In the genomic region with DNA sequence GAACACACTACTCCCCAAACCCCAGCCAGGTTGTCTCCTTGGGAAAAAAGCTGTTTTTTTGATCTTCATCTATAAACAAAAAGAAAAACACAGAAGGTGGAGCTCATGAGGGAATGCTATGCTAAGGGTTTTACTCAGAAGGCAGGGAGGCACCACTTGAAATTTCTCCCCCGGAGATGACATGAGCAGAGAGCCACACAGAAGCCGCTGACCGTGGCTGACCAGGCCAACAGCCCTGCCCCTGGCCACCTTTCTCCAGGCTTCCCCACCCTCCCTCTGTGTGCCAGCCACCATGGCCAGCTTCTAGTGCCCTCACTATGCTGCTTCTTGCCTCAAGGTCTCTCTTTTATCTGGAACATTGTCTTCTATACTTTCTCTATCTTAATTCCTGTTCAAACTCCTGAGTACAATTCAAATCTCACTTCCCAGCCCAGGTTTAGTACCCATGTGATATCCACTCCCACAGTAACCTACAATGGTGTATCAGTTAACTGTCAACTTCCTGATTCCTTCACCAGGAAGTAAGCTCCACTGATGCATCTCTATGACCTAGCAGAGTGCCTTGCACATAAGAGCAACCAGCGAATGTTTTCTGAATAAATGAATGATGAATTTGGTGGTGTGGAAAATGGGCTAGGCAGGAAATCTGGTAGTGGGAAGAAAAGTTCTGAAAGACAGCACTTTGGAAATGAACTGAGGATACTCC, we compare ENCODE assay signal across 12 cellular contexts. TPM values are rescaled to one million over a fixed set of nuclear protein-coding genes. Genes with fewer than 3 reads are reported as not detected.
DNase-seq lines count a peak whose midpoint lies in the region; ATAC-seq and TF ChIP-seq lines count a peak whose summit lies in the region.
"Had no signal": no experiment of that assay in that cellular context is flagged by ENCODE, and none has a peak within 500 bp of the region (broad histone marks: within the 10 kb centered on the region; RNA-seq: fewer than 3 reads in every experiment).

No MANE protein-coding gene starts in this region.

- POLR2A ChIA-PET in Panc1 (lab: Charles Lee): no interaction called here

- peak overlapping the region; percentile 66 for H3K27ac Mint-ChIP-seq in stimulated activated naive CD8-positive, alpha-beta T cell treated with anti-CD3 and anti-CD28 coated beads, Interleukin-15, Interleukin-2, amounts not matched to agents 100 ng/mL and 50 ng/mL, for 24 hours

- CTCF ChIA-PET in Panc1 (lab: Charles Lee): no interaction called here

- ATAC-seq in stimulated activated naive CD8-positive, alpha-beta T cell treated with anti-CD3 and anti-CD28 coated beads, Interleukin-15, Interleukin-2, amounts not matched to agents 100 U/mL and 50 U/mL, for 24 hours: no peak
- ATAC-seq in Panc1 (no peak), HG03520 (IDR thresholded peaks at IDR 0.05; ENCODE audit: unreplicated experiment) (no peak)

- peaks cover 87% of the 10 kb centered on the region for H3K36me3 Mint-ChIP-seq in stimulated activated naive CD8-positive, alpha-beta T cell treated with anti-CD3 and anti-CD28 coated beads, Interleukin-15, Interleukin-2, amounts not matched to agents 100 ng/mL and 50 ng/mL, for 24 hours (ENCODE audit: low read depth)

- no peaks in the 10 kb centered on the region for H3K9me3 Mint-ChIP-seq in stimulated activated naive CD8-positive, alpha-beta T cell treated with anti-CD3 and anti-CD28 coated beads, Interleukin-15, Interleukin-2, amounts not matched to agents 100 ng/mL and 50 ng/mL, for 24 hours

- no peaks in the 10 kb centered on the region; the same call in 1 of the 2 replicates for H3K4me1 ChIP-seq in Panc1 (ENCODE audit: control insufficient read depth, insufficient read depth, low read length)

- BruUV-seq in Panc1 (replicated peaks; lab: Mats Ljungman, UMichigan): TSS peak; percentile 38

- peaks cover 15% of the 10 kb centered on the region for H3K36me3 ChIP-seq in Panc1 (ENCODE audit: control insufficient read depth, insufficient read depth, low read length)

- no peaks in the 10 kb centered on the region for H3K27me3 Mint-ChIP-seq in stimulated activated naive CD8-positive, alpha-beta T cell treated with anti-CD3 and anti-CD28 coated beads, Interleukin-15, Interleukin-2, amounts not matched to agents 100 ng/mL and 50 ng/mL, for 24 hours

- peaks cover 6% of the 10 kb centered on the region for H3K4me1 Mint-ChIP-seq in stimulated activated naive CD8-positive, alpha-beta T cell treated with anti-CD3 and anti-CD28 coated beads, Interleukin-15, Interleukin-2, amounts not matched to agents 100 ng/mL and 50 ng/mL, for 24 hours (ENCODE audit: low read depth)

- TF ChIP-seq CTCF in Panc1 (IDR thresholded peaks at IDR 0.05) (no peak), GM13977 (IDR thresholded peaks at IDR 0.05; ENCODE audit: extremely low read depth, insufficient read depth, missing control alignments) (no peak)

- no peaks in the 10 kb centered on the region for H3K9me3 ChIP-seq in Panc1 (ENCODE audit: control insufficient read depth, insufficient read depth, low read depth, low read length)

- no peak overlapping the region for H3K27ac ChIP-seq in Panc1 (ENCODE audit: low read length)

- no peaks in the 10 kb centered on the region for H3K27me3 ChIP-seq in Panc1 (ENCODE audit: control insufficient read depth, insufficient read depth, low read length)

- DNase-seq in stimulated activated naive CD8-positive, alpha-beta T cell treated with anti-CD3 and anti-CD28 coated beads, Interleukin-15, Interleukin-2, amounts not matched to agents 100 U/mL and 50 U/mL, for 24 hours: no peak
- DNase-seq in Panc1 (ENCODE audit: low read depth, low spot score) (no peak), glomerular visceral epithelial cell (ENCODE audit: extremely low spot score) (peak; percentile 52), NCI-H146 (lab: John Stamatoyannopoulos, UW) (no peak), midbrain (lab: John Stamatoyannopoulos, UW) (no peak), GM13977 (ENCODE audit: low spot score) (no peak)
- DNase-seq: activated gamma-delta T cell; effector memory CD4-positive, alpha-beta T cell; NCI-H510A treated with DMSO at 0.1 percent for 48 hours; T-helper 9 cell had no signal

- in situ Hi-C loops in Panc1 (cut with HindIII; ENCODE audit: low pct_unique_long_range_greater_than_20kb, low sequenced_read_pairs): no loop called here
- in situ Hi-C loops in GM13977 (cut with MboI; ENCODE audit: low pct_unique_long_range_greater_than_20kb, low sequenced_read_pairs, unreplicated experiment): no loop called here

- intact Hi-C loops in Panc1 (cut with micrococcal nuclease; ENCODE audit: unreplicated experiment): no loop called here

- no peak overlapping the region for H3K4me3 ChIP-seq in Panc1 (ENCODE audit: low read depth in 2 of 2, low read length in 2 of 2)

- no peak overlapping the region for H3K4me3 Mint-ChIP-seq in stimulated activated naive CD8-positive, alpha-beta T cell treated with anti-CD3 and anti-CD28 coated beads, Interleukin-15, Interleukin-2, amounts not matched to agents 100 ng/mL and 50 ng/mL, for 24 hours

RNA-seq across cellular contexts. Expression of gene LAPTM4A, which starts 15.3 kb away (rescaled TPM):
- 123 TPM for total RNA-seq in Panc1 (2021; ENCODE audit: unreplicated experiment)
- 105 TPM for polyA plus RNA-seq in Panc1 (2012; ENCODE audit: insufficient read length)

RNA-seq across cellular contexts. Expression of gene MATN3, which starts 23.6 kb away (rescaled TPM):
- total RNA-seq in Panc1 (2021; ENCODE audit: unreplicated experiment): 3.5 TPM
- polyA plus RNA-seq in Panc1 (2012; ENCODE audit: insufficient read length): 5.3 TPM

RNA-seq across cellular contexts. Expression of gene WDR35, which starts 46.2 kb away (rescaled TPM):
- total RNA-seq in Panc1 (2021; ENCODE audit: unreplicated experiment): 13.8 TPM
- polyA plus RNA-seq in Panc1 (2012; ENCODE audit: insufficient read length): 6.4 TPM
